ENCODE assay signal across 2 cellular contexts in genomic region chr3:54691230-54691900, GRCh38.
TF ChIP-seq lines count a peak whose summit lies in the region.

No MANE protein-coding gene starts in this region.

TF ChIP-seq in IMR-90, 13 proteins besides CTCF, POLR2A, EP300 and RAD21:
- TF ChIP-seq CEBPB (IDR thresholded peaks at IDR 0.05; ENCODE audit: low read depth, low read length) (no peak), USF2 (IDR thresholded peaks at IDR 0.05; ENCODE audit: low read depth, low read length) (no peak), NFE2L2 (IDR thresholded peaks at IDR 0.05; ENCODE audit: low read depth, low read length) (no peak), MAFK (IDR thresholded peaks at IDR 0.05; ENCODE audit: low read depth, low read length) (no peak), MAZ (IDR thresholded peaks at IDR 0.05; ENCODE audit: borderline replicate concordance, low read depth, low read length) (no peak), FOS (IDR thresholded peaks at IDR 0.05; ENCODE audit: low read depth, low read length) (peak; percentile 23; the same call in 1 of the 2 replicates)

TF ChIP-seq in H1, 55 proteins besides CTCF, POLR2A, EP300 and RAD21:
- TF ChIP-seq CHD2 (IDR thresholded peaks at IDR 0.05; ENCODE audit: low read length) (no peak), SIX5 (IDR thresholded peaks at IDR 0.05; ENCODE audit: low read depth, low read length) (no peak), SUZ12 (IDR thresholded peaks at IDR 0.05; ENCODE audit: low read length) (no peak), SIRT6 (IDR thresholded peaks at IDR 0.05; ENCODE audit: low read length) (no peak), GABPA (IDR thresholded peaks at IDR 0.05; ENCODE audit: borderline replicate concordance, insufficient read depth, low read length) (no peak), NRF1 (IDR thresholded peaks at IDR 0.05; ENCODE audit: low read depth, low read length) (no peak), CBX8 (IDR thresholded peaks at IDR 0.05; ENCODE audit: borderline replicate concordance, low read depth, low read length) (no peak), RXRA (IDR thresholded peaks at IDR 0.05; ENCODE audit: insufficient read depth, low read depth, low read length) (no peak), TEAD4 (IDR thresholded peaks at IDR 0.05; ENCODE audit: low read depth, low read length) (no peak), TAF1 (IDR thresholded peaks at IDR 0.05; ENCODE audit: low read depth, low read length) (no peak), CTBP2 (IDR thresholded peaks at IDR 0.05; ENCODE audit: borderline replicate concordance, insufficient read depth, insufficient read length, low read length) (no peak), CREB1 (IDR thresholded peaks at IDR 0.05) (no peak), KDM5A (IDR thresholded peaks at IDR 0.05; ENCODE audit: low read length) (no peak), BCL11A (IDR thresholded peaks at IDR 0.05; ENCODE audit: low read depth in 2 of 2, low read length in 2 of 2) (no peak), SP1 (IDR thresholded peaks at IDR 0.05; ENCODE audit: low read depth, low read length) (no peak)
